ENCODE assay signal across 26 cellular contexts in genomic region chr3:176587089-176587488, GRCh38.
A peak's percentile ranks its signal among the peaks of the same experiment; 100 is the strongest.
DNase-seq lines count a peak whose midpoint lies in the region; ATAC-seq and FAIRE-seq lines count a peak whose summit lies in the region.
"Had no signal": no experiment of that assay in that cellular context is flagged by ENCODE, and none has a peak within 500 bp of the region (broad histone marks: within the 10 kb centered on the region; RNA-seq: fewer than 3 reads in every experiment).

No MANE protein-coding gene starts in this region.

- DNase-seq in GM19239 (ENCODE audit: insufficient read length, low spot score), result peak; percentile 4
- no peak for DNase-seq in NCI-H1417 treated with DMSO at 0.1 percent for 48 hours (lab: John Stamatoyannopoulos, UW)
- no peak for DNase-seq in AG08395 (ENCODE audit: low spot score)
- no peak for DNase-seq in NOMO-1 (lab: John Stamatoyannopoulos, UW; ENCODE audit: unreplicated experiment in 2 of 2)
- DNase-seq: activated CD8-positive, alpha-beta memory T cell treated with anti-CD3 and anti-CD28 coated beads, Interleukin-2, amount 50 U/mL, for 4 hours; activated naive CD8-positive, alpha-beta T cell treated with anti-CD3 and anti-CD28 coated beads, Interleukin-2, amount 10 ng/mL, durations not matched to agents 7 days and 5 days; BE2C; DMS79 treated with DMSO at 0.1 percent for 48 hours; effector CD4-positive, alpha-beta T cell; erythroblast; H7; MG63; NCI-H1436 treated with DMSO at 0.1 percent for 48 hours; NCI-H2171; SK-N-SH; substantia nigra; T-helper 2 cell; upper lobe of right lung; WERI-Rb-1 had no signal

- peak; percentile 68 for FAIRE-seq in GM19239 (lab: Jason Lieb, UNC)
- FAIRE-seq: keratinocyte had no signal

- ATAC-seq in GM18498 (IDR thresholded peaks at IDR 0.05; ENCODE audit: unreplicated experiment), result peak; percentile 67
- ATAC-seq in HG02798 (IDR thresholded peaks at IDR 0.05; ENCODE audit: poor library complexity, unreplicated experiment), result peak; percentile 90
- ATAC-seq in HG03520 (IDR thresholded peaks at IDR 0.05; ENCODE audit: unreplicated experiment), result peak; percentile 66
- ATAC-seq in GM21737 (IDR thresholded peaks at IDR 0.05; ENCODE audit: unreplicated experiment), result no peak
- ATAC-seq: activated T-helper 17 cell treated with anti-CD3 and anti-CD28 coated beads, Interleukin-2, amount 50 U/mL, for 72 hours; gastroesophageal sphincter; upper lobe of right lung had no signal
